32 cellular contexts compared by ENCODE assay signal in the genomic region with DNA sequence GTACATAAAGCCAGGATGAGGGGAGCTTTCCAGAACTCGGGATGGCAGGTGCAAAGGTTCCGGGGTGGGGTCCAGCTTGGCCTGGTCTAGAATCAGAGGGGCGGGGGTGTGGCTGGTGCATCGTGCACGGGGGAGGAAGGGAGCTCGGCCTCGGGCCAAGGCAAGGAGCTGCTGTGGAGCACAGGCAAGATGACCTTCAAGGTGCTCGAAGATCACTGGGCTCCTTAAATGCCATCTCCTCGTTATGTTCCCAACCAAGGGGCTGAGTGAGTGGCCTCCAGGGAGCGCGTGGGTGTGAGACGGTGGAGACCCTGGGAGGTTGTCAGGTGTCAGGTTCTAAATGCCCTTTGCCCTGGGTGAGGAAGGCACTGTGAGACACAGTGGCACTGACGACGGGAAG. TPM values are rescaled to one million over a fixed set of nuclear protein-coding genes. Genes with fewer than 3 reads are reported as not detected.
"Had no signal": no experiment of that assay in that cellular context is flagged by ENCODE, and none has a peak within 500 bp of the region (broad histone marks: within the 10 kb centered on the region; RNA-seq: fewer than 3 reads in every experiment).

No MANE protein-coding gene starts in this region.

- H3K4me3 ChIP-seq: dorsolateral prefrontal cortex, esophagus muscularis mucosa, mucosa of descending colon, prostate gland, sigmoid colon, thoracic aorta, tibial nerve, upper lobe of left lung, uterus had no signal

- H3K27ac ChIP-seq: dorsolateral prefrontal cortex, esophagus muscularis mucosa, neutrophil, prostate gland, thoracic aorta, tibial nerve, upper lobe of left lung, uterus had no signal

- H3K4me3 Mint-ChIP-seq: immature natural killer cell; mesothelial cell of epicardium; natural killer cell treated with Interleukin-12 subunit alpha and Interleukin-12 subunit beta and Interleukin-15 and Interleukin-18, amount 100 ng/mL, for 72 hours; neural crest cell; stimulated activated memory B cell treated with anti-CD40 and anti-IgM and Interleukin-4, amounts not matched to agents 10 μg/mL and 1 μg/mL and 100 μg/mL, for 72 hours had no signal

- H3K27ac Mint-ChIP-seq: immature natural killer cell; mesothelial cell of epicardium; naive B cell; natural killer cell treated with Interleukin-12 subunit alpha and Interleukin-12 subunit beta and Interleukin-15 and Interleukin-18, amount 100 ng/mL, for 72 hours; stimulated activated memory B cell treated with anti-CD40 and anti-IgM and Interleukin-4, amounts not matched to agents 10 μg/mL and 1 μg/mL and 100 μg/mL, for 72 hours had no signal

- H3K9me3 Mint-ChIP-seq: immature natural killer cell; mesothelial cell of epicardium; naive B cell; natural killer cell treated with Interleukin-12 subunit alpha and Interleukin-12 subunit beta and Interleukin-15 and Interleukin-18, amount 100 ng/mL, for 72 hours; neural crest cell; stimulated activated memory B cell treated with anti-CD40 and anti-IgM and Interleukin-4, amounts not matched to agents 10 μg/mL and 1 μg/mL and 100 μg/mL, for 72 hours had no signal

- H3K4me1 Mint-ChIP-seq: immature natural killer cell; mesothelial cell of epicardium; neural crest cell; stimulated activated memory B cell treated with anti-CD40 and anti-IgM and Interleukin-4, amounts not matched to agents 10 μg/mL and 1 μg/mL and 100 μg/mL, for 72 hours had no signal

- H3K36me3 ChIP-seq: uterus had no signal

- H3K9me3 ChIP-seq: esophagus muscularis mucosa, mucosa of descending colon, neutrophil, prostate gland, sigmoid colon, thoracic aorta, tibial nerve, upper lobe of left lung, uterus had no signal

- ATAC-seq: left lobe of liver; mucosa of descending colon; natural killer cell treated with Interleukin-12 subunit alpha and Interleukin-12 subunit beta and Interleukin-15 and Interleukin-18, amount 100 ng/mL, for 72 hours; right cardiac atrium; stimulated activated memory B cell treated with anti-CD40 and anti-IgM and Interleukin-4, amounts not matched to agents 10 μg/mL and 1 μg/mL and 100 μg/mL, for 72 hours; stimulated activated naive CD8-positive, alpha-beta T cell treated with anti-CD3 and anti-CD28 coated beads, Interleukin-15, Interleukin-2, amounts not matched to agents 100 U/mL and 50 U/mL, for 24 hours had no signal

- H3K4me1 ChIP-seq: prostate gland, uterus had no signal

- DNase-seq: dorsolateral prefrontal cortex; effector CD4-positive, alpha-beta T cell; foreskin melanocyte; glutamatergic neuron; hypothalamus; immature natural killer cell; mesenchymal stem cell; naive B cell; sigmoid colon; stimulated activated CD4-positive, alpha-beta T cell treated with anti-CD3 and anti-CD28 coated beads, Interleukin-2, amount 100 ng/mL, for 24 hours; stimulated activated CD4-positive, alpha-beta T cell treated with anti-CD3 and anti-CD28 coated beads, Interleukin-4, amount 100 ng/mL, for 24 hours; stimulated activated naive CD8-positive, alpha-beta T cell treated with anti-CD3 and anti-CD28 coated beads, Interleukin-15, Interleukin-2, amounts not matched to agents 100 U/mL and 50 U/mL, for 24 hours; substantia nigra; upper lobe of left lung; uterus had no signal

- H3K27me3 Mint-ChIP-seq: naive B cell; natural killer cell treated with Interleukin-12 subunit alpha and Interleukin-12 subunit beta and Interleukin-15 and Interleukin-18, amount 100 ng/mL, for 72 hours; stimulated activated memory B cell treated with anti-CD40 and anti-IgM and Interleukin-4, amounts not matched to agents 10 μg/mL and 1 μg/mL and 100 μg/mL, for 72 hours had no signal

- H3K27me3 ChIP-seq: dorsolateral prefrontal cortex, esophagus muscularis mucosa, neutrophil, sigmoid colon, tibial nerve, upper lobe of left lung, uterus had no signal

RNA-seq across cellular contexts. Expression of gene SIGLEC11, which starts 16.1 kb away (rescaled TPM):
- total RNA-seq: endothelial cell of umbilical vein; epithelial cell of proximal tubule; fibroblast of lung; lung microvascular endothelial cell; natural killer cell treated with Interleukin-12 subunit alpha and Interleukin-12 subunit beta and Interleukin-15 and Interleukin-18, amount 100 ng/mL, for 72 hours; neural crest cell; osteocyte had no signal
